Comparison of ENCODE assay signal across 19 cellular contexts in the genomic region with DNA sequence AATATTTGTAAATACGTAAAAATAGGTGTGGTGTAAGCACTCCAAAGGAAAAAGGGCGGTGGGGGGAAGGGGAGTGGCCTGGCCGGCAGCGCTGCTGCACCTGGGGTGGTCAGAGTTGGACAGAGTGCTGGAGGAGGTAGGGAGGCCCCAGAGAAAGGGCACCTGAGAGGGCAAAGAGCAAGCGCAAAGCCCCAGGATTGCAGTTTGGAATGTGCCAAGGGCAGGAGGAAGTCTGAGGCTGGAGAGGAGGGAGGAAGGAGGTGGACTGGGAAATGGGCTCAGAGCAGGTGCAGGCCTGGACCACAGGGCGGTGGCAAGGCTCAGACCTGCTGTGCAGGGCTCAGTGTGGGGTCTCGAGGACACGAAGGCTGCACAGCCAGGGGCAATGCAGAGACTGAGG.
"Had no signal": no experiment of that assay in that cellular context is flagged by ENCODE, and none has a peak within 500 bp of the region (broad histone marks: within the 10 kb centered on the region; RNA-seq: fewer than 3 reads in every experiment).

No MANE protein-coding gene starts in this region.

- H3K27me3 ChIP-seq: brain microvascular endothelial cell, foreskin keratinocyte, upper lobe of left lung had no signal

- H3K36me3 ChIP-seq: brain microvascular endothelial cell, upper lobe of left lung had no signal

- ATAC-seq: foreskin keratinocyte, left cardiac atrium, sciatic nerve had no signal

- H3K4me3 ChIP-seq: spleen had no signal

- H3K9me3 ChIP-seq: spleen, upper lobe of left lung had no signal

- DNase-seq: activated CD4-positive, alpha-beta T cell treated with anti-CD3 and anti-CD28 coated beads, Interleukin-2, amount 50 U/mL, for 48 hours; activated naive CD4-positive, alpha-beta T cell treated with anti-CD3 and anti-CD28 coated beads, Interleukin-2, amount 10 ng/mL, durations not matched to agents 7 days and 5 days; activated T-cell treated with anti-CD3 and anti-CD28 coated beads, Interleukin-2, amount 50 U/mL, for 1 hour; amygdala; brain microvascular endothelial cell; cortex of kidney; effector CD4-positive, alpha-beta T cell; foreskin keratinocyte; immature natural killer cell; left cardiac atrium; spleen; T-helper 1 cell had no signal

- H3K9me3 Mint-ChIP-seq: activated naive CD4-positive, alpha-beta T cell treated with anti-CD3 and anti-CD28 coated beads, Interleukin-2, amount 10 ng/mL, durations not matched to agents 7 days and 5 days; central memory CD8-positive, alpha-beta T cell; immature natural killer cell; memory B cell; nephron; stimulated activated naive CD8-positive, alpha-beta T cell treated with anti-CD3 and anti-CD28 coated beads, Interleukin-15, Interleukin-2, amounts not matched to agents 100 ng/mL and 50 ng/mL, for 24 hours had no signal

- H3K4me3 Mint-ChIP-seq: activated naive CD4-positive, alpha-beta T cell treated with anti-CD3 and anti-CD28 coated beads, Interleukin-2, amount 10 ng/mL, durations not matched to agents 7 days and 5 days; central memory CD8-positive, alpha-beta T cell; immature natural killer cell; memory B cell; nephron; stimulated activated naive CD8-positive, alpha-beta T cell treated with anti-CD3 and anti-CD28 coated beads, Interleukin-15, Interleukin-2, amounts not matched to agents 100 ng/mL and 50 ng/mL, for 24 hours had no signal

- H3K27ac Mint-ChIP-seq: activated naive CD4-positive, alpha-beta T cell treated with anti-CD3 and anti-CD28 coated beads, Interleukin-2, amount 10 ng/mL, durations not matched to agents 7 days and 5 days; immature natural killer cell; memory B cell; nephron; stimulated activated naive CD8-positive, alpha-beta T cell treated with anti-CD3 and anti-CD28 coated beads, Interleukin-15, Interleukin-2, amounts not matched to agents 100 ng/mL and 50 ng/mL, for 24 hours had no signal

- H3K36me3 Mint-ChIP-seq: memory B cell had no signal

- H3K27ac ChIP-seq: brain microvascular endothelial cell, foreskin keratinocyte, spleen, VCaP had no signal

- H3K27me3 Mint-ChIP-seq: central memory CD8-positive, alpha-beta T cell; stimulated activated naive CD8-positive, alpha-beta T cell treated with anti-CD3 and anti-CD28 coated beads, Interleukin-15, Interleukin-2, amounts not matched to agents 100 ng/mL and 50 ng/mL, for 24 hours had no signal
